Comparison of ENCODE assay signal across 25 cellular contexts in genomic region chr3:39780352-39780751, GRCh38. TPM values are rescaled to one million over a fixed set of nuclear protein-coding genes. Genes with fewer than 3 reads are reported as not detected.
"Had no signal": no experiment of that assay in that cellular context is flagged by ENCODE, and none has a peak within 500 bp of the region (broad histone marks: within the 10 kb centered on the region; RNA-seq: fewer than 3 reads in every experiment).

No MANE protein-coding gene starts in this region.

- ATAC-seq: activated T-cell treated with anti-CD3 and anti-CD28 coated beads, Interleukin-2, amount 50 U/mL, for 4 hours; activated T-helper 17 cell treated with anti-CD3 and anti-CD28 coated beads, Interleukin-2, amount 50 U/mL, for 72 hours; PC-3 had no signal

- H3K27ac Mint-ChIP-seq: activated B cell treated with CpG ODN at 0.5 μM for 24 hours; activated CD4-positive, alpha-beta memory T cell treated with anti-CD3 and anti-CD28 coated beads for 36 hours; activated CD4-positive, alpha-beta T cell treated with anti-CD3 and anti-CD28 coated beads, Interleukin-2, amount 10 ng/mL, durations not matched to agents 24 days and 14 days; activated naive CD4-positive, alpha-beta T cell treated with anti-CD3 and anti-CD28 coated beads for 36 hours; activated naive CD8-positive, alpha-beta T cell; activated T-helper 17 cell treated with anti-CD3 and anti-CD28 coated beads, Interleukin-2, amount 50 U/mL, for 72 hours had no signal

- H3K27me3 Mint-ChIP-seq: activated B cell treated with CpG ODN at 0.5 μM for 24 hours; activated CD4-positive, alpha-beta memory T cell treated with anti-CD3 and anti-CD28 coated beads for 36 hours; activated CD4-positive, alpha-beta T cell treated with anti-CD3 and anti-CD28 coated beads, Interleukin-2, amount 10 ng/mL, durations not matched to agents 24 days and 14 days had no signal

- H3K4me3 Mint-ChIP-seq: activated B cell treated with CpG ODN at 0.5 μM for 24 hours; activated CD4-positive, alpha-beta memory T cell treated with anti-CD3 and anti-CD28 coated beads for 36 hours; activated CD4-positive, alpha-beta T cell treated with anti-CD3 and anti-CD28 coated beads, Interleukin-2, amount 10 ng/mL, durations not matched to agents 24 days and 14 days; activated naive CD4-positive, alpha-beta T cell treated with anti-CD3 and anti-CD28 coated beads for 36 hours; activated naive CD8-positive, alpha-beta T cell; activated T-cell treated with anti-CD3 and anti-CD28 coated beads, Interleukin-2, amount 50 U/mL, for 4 hours; activated T-helper 17 cell treated with anti-CD3 and anti-CD28 coated beads, Interleukin-2, amount 50 U/mL, for 72 hours; brain; central memory CD8-positive, alpha-beta T cell had no signal

- H3K9me3 Mint-ChIP-seq: activated B cell treated with CpG ODN at 0.5 μM for 24 hours; activated CD4-positive, alpha-beta T cell treated with anti-CD3 and anti-CD28 coated beads, Interleukin-2, amount 10 ng/mL, durations not matched to agents 24 days and 14 days; central memory CD8-positive, alpha-beta T cell had no signal

- H3K36me3 Mint-ChIP-seq: activated CD4-positive, alpha-beta memory T cell treated with anti-CD3 and anti-CD28 coated beads for 36 hours; activated naive CD8-positive, alpha-beta T cell; brain had no signal

- DNase-seq: activated B cell treated with CpG ODN at 0.5 μM for 24 hours; activated CD4-positive, alpha-beta memory T cell treated with anti-CD3 and anti-CD28 coated beads for 36 hours; activated CD4-positive, alpha-beta T cell treated with anti-CD3 and anti-CD28 coated beads for 1 hour; activated CD8-positive, alpha-beta memory T cell treated with anti-CD3 and anti-CD28 coated beads for 24 hours; activated naive CD4-positive, alpha-beta T cell treated with anti-CD3 and anti-CD28 coated beads for 36 hours; activated T-cell treated with anti-CD3 and anti-CD28 coated beads, Interleukin-2, amount 50 U/mL, for 4 hours; amygdala; MM.1S; NCI-H1105; NCI-H1436; NCI-H187; NCI-H2081; NCI-H446; NCI-H524 treated with DMSO at 0.1 percent for 48 hours; NCI-H748 treated with DMSO at 0.1 percent for 48 hours; NK-92 treated with Interleukin-12 subunit alpha and Interleukin-12 subunit beta, amount 100 ng/mL, for 24 hours; PC-3; SHP77 treated with DMSO at 0.1 percent for 48 hours; T-helper 2 cell; T1000 had no signal

- H3K4me1 Mint-ChIP-seq: activated B cell treated with CpG ODN at 0.5 μM for 24 hours; activated CD4-positive, alpha-beta T cell treated with anti-CD3 and anti-CD28 coated beads, Interleukin-2, amount 10 ng/mL, durations not matched to agents 24 days and 14 days; activated T-helper 17 cell treated with anti-CD3 and anti-CD28 coated beads, Interleukin-2, amount 50 U/mL, for 72 hours; brain; central memory CD8-positive, alpha-beta T cell had no signal

RNA-seq across cellular contexts. Expression of gene MYRIP, which starts 29.1 kb away (rescaled TPM):
- total RNA-seq: activated CD4-positive, alpha-beta memory T cell treated with anti-CD3 and anti-CD28 coated beads for 36 hours; activated CD4-positive, alpha-beta T cell treated with anti-CD3 and anti-CD28 coated beads, Interleukin-2, amount 10 ng/mL, durations not matched to agents 24 days and 14 days; activated naive CD4-positive, alpha-beta T cell treated with anti-CD3 and anti-CD28 coated beads for 36 hours; activated T-cell treated with anti-CD3 and anti-CD28 coated beads, Interleukin-2, amount 50 U/mL, for 4 hours; activated T-helper 17 cell treated with anti-CD3 and anti-CD28 coated beads, Interleukin-2, amount 50 U/mL, for 72 hours; PC-3 had no signal
